In genomic region chr11:87037450-87038234, GRCh38 we compare ENCODE assay signal across 8 cellular contexts. TPM values are rescaled to one million over a fixed set of nuclear protein-coding genes. Genes with fewer than 3 reads are reported as not detected.
DNase-seq lines count a peak whose midpoint lies in the region; ATAC-seq and TF ChIP-seq lines count a peak whose summit lies in the region.

Gene TMEM135, plus strand, starts transcription at chr11:87037934. Its CDS starts 112 bp downstream, at chr11:87038046.

- H3K27me3 ChIP-seq in heart left ventricle: no peaks in the 10 kb centered on the region
- H3K27me3 ChIP-seq in transverse colon: no peaks in the 10 kb centered on the region

- peak; percentile 98 for ATAC-seq in HG02870 (IDR thresholded peaks at IDR 0.05; ENCODE audit: unreplicated experiment)
- peak; percentile 94 to 96 (median 96) for ATAC-seq in T-cell (replicated peaks in 1 of 4)
- ATAC-seq in heart left ventricle: peak; percentile 99

- H3K36me3 Mint-ChIP-seq in T-cell: peaks cover 16% of the 10 kb centered on the region

- H3K27me3 Mint-ChIP-seq in T-cell: no peaks in the 10 kb centered on the region

- peaks cover 0 to 52% (median 32%) of the 10 kb centered on the region in 12 donors for H3K4me1 ChIP-seq in heart left ventricle
- H3K4me1 ChIP-seq in transverse colon: peaks cover 4 to 34% (median 14%) of the 10 kb centered on the region in 4 donors

- no peaks in the 10 kb centered on the region for H3K9me3 Mint-ChIP-seq in T-cell

- 0 to 1% (median 1%) methylated on average over 65 to 66 of the region's 66 CpGs for WGBS in adipose tissue, 3 donors
- 0 to 1% (median 1%) methylated on average over 43 to 66 of the region's 66 CpGs for WGBS in heart left ventricle, 4 donors
- WGBS in transverse colon (ENCODE audit: low coverage in 1 of 2), 2 donors: 1% methylated on average over 38 of the region's 66 CpGs; no CpG with 5 or more reads in 1 of the 2 donors

- peak within 1 kb of the TSS; percentile 96 to 97 (median 96) for H3K4me3 Mint-ChIP-seq in T-cell

- peak within 1 kb of the TSS; percentile 39 to 94 (median 87) for H3K4me3 ChIP-seq in heart left ventricle
- peak within 1 kb of the TSS; percentile 71 to 85 (median 79) for H3K4me3 ChIP-seq in transverse colon

- H3K9me3 ChIP-seq in heart left ventricle (no peaks in the 10 kb centered on the region), transverse colon (no peaks in the 10 kb centered on the region)

- POLR2A ChIA-PET in T-cell (lab: Charles Lee): interaction anchor here (0.6 to 1.3 kb wide), 4 partner anchors 44 to 1293 kb away, joined by 5 to 16 read pairs (median 10); no protein-coding TSS in a partner anchor

- DNase-seq in GM13977 (ENCODE audit: low spot score) (peak; percentile 96), NCI-H146 (lab: John Stamatoyannopoulos, UW) (peak; percentile 90), T-cell (peak; percentile 82 to 94 (median 88)), heart left ventricle (peak; percentile 95 to 97 (median 97)), pons (ENCODE audit: low spot score) (peak; percentile 92), transverse colon (peak; percentile 98)

- TF ChIP-seq CTCF in GM13977 (IDR thresholded peaks at IDR 0.05; ENCODE audit: extremely low read depth, insufficient read depth, missing control alignments) (no peak), heart left ventricle (IDR thresholded peaks at IDR 0.05) (peak in 2 of 12 donors; percentile 16 to 38), transverse colon (IDR thresholded peaks at IDR 0.05) (no peak)

- no peak for TF ChIP-seq EP300 in transverse colon (IDR thresholded peaks at IDR 0.05; ENCODE audit: low read depth)

- H3K4me1 Mint-ChIP-seq in T-cell: peaks cover 56 to 60% (median 58%) of the 10 kb centered on the region in 3 donors

- intact Hi-C loops in heart left ventricle (cut with DNase I) (loop anchor here (1.0 to 10.0 kb wide), 8 partner anchors 50 to 97 kb away; partner anchors contain the start of gene FZD4 (in 7 of the 10)), transverse colon (cut with DNase I; ENCODE audit: low total_unique reads) (loop anchor here (5.0 kb wide), 2 partner anchors 80 to 95 kb away; partner anchors contain the start of gene FZD4)

- peak within 1 kb of the TSS; percentile 81 to 94 for H3K27ac Mint-ChIP-seq in T-cell

- H3K36me3 ChIP-seq in heart left ventricle (peaks cover 0 to 2% (median 0%) of the 10 kb centered on the region in 9 donors), transverse colon (peaks cover 0 to under 1% (median 0%) of the 10 kb centered on the region in 4 donors)

- CTCF ChIA-PET in T-cell (lab: Charles Lee): interaction anchor here in 1 of 2 donors (1.0 to 1.3 kb wide), 3 partner anchors 42 to 60 kb away, joined by 3 to 9 read pairs (median 4); no protein-coding TSS in a partner anchor

- peak in 1 of 2 donors; percentile 84 for TF ChIP-seq POLR2A in heart left ventricle (IDR thresholded peaks at IDR 0.05)
- TF ChIP-seq POLR2A in transverse colon (IDR thresholded peaks at IDR 0.05): peak; percentile 75

- H3K27ac ChIP-seq in adipose tissue (ENCODE audit: low read depth, low read length) (no peak within 1 kb of the TSS), heart left ventricle (peak within 1 kb of the TSS; percentile 82 to 96 (median 88)), transverse colon (peak within 1 kb of the TSS; percentile 89 to 93 (median 91))

- in situ Hi-C loops in GM13977 (cut with MboI; ENCODE audit: low pct_unique_long_range_greater_than_20kb, low sequenced_read_pairs, unreplicated experiment) (no loop called here), transverse colon (cut with MboI; ENCODE audit: low pct_ligation_motif_present in 1 of 4, low pct_unique_long_range_greater_than_20kb in 1 of 4, low sequenced_read_pairs in 3 of 4) (no loop called here)

RNA-seq across cellular contexts. Expression of gene TMEM135, which starts in this region (rescaled TPM):
- total RNA-seq in T-cell: 10 to 100 TPM in 4 of 5 donors, 1 to 10 TPM in 1; 6.3 to 20.8 (median 12.7) TPM
- 10 to 100 TPM in 2 of 3 donors, 1 to 10 TPM in 1; 4.8 to 26.3 (median 14.6) TPM for polyA plus RNA-seq in adipose tissue
- total RNA-seq in heart left ventricle: 10 to 100 TPM; 11.6 to 22.7 (median 15.0) TPM
- polyA plus RNA-seq in heart left ventricle: 1 to 10 TPM; 3.9 to 6.0 TPM
- total RNA-seq in transverse colon: 100 to 1,000 TPM in 1 of 4 donors, 10 to 100 TPM in 3; 13.1 to 123 (median 19.1) TPM
